1 cellular context compared by ENCODE assay signal in the genomic region with DNA sequence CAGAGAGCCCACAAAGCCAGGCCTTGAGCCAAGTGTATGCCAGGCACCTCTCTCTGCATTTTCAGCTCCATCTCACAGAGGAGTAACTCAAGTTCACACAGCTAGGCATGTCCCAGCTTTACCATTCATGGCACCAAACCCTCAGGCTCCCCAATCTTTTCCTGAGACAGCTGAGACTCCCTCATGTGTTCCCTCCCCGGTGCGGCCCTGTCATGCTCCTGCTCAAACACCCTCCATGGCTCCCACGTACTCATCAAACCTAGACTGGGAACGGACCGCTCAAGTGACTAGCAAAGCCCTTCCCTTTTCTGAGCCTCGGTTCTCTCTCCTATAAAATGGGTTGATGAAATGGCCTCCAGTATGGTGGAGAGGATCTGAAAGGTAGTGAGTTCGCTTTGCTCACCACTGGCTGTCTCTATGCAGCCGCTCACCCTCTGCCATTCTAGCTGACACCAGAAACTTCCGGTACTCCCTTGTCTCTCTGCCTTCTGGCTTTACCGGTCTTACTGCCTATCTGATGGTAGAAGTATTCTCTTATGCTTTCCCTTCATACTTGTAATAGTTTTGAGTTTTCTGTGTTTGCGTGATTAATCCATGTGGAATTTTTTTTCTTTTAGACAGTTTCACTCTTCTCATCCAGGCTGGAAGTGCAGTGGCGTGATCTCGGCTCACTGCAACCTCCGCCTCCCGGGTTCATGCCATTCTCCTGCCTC.
TF ChIP-seq lines count a peak whose summit lies in the region.

No MANE protein-coding gene starts in this region.

TF ChIP-seq in GM23338, 12 proteins besides CTCF, POLR2A, EP300 and RAD21 (continued from another document):
- no peak for TF ChIP-seq ZNF462 (CRISPR knock-in tag; IDR thresholded peaks at IDR 0.05)
- TF ChIP-seq JUNB (IDR thresholded peaks at IDR 0.05; ENCODE audit: unreplicated experiment), result no peak
- TF ChIP-seq ZNF331 (CRISPR knock-in tag; IDR thresholded peaks at IDR 0.05; ENCODE audit: low read depth), result no peak
